ENCODE assay signal across 1 cellular context in genomic region chr1:32817159-32817814, GRCh38.
TF ChIP-seq lines count a peak whose summit lies in the region.

Gene S100PBP, plus strand, starts transcription at chr1:32817653. Its CDS starts 8,447 bp downstream, at chr1:32826100.
Gene YARS1, minus strand, starts transcription at chr1:32817358. Its CDS starts 114 bp downstream, at chr1:32817244.

TF ChIP-seq in HepG2, 621 proteins besides CTCF, POLR2A, EP300 and RAD21 (continued from another document and continues in another):
- TF ChIP-seq ZFP41 (CRISPR knock-in tag; IDR thresholded peaks at IDR 0.05; ENCODE audit: borderline replicate concordance), result no peak
- peak; percentile 82 for TF ChIP-seq PHF8 (CRISPR knock-in tag; IDR thresholded peaks at IDR 0.05)
- TF ChIP-seq, protein P1, sequence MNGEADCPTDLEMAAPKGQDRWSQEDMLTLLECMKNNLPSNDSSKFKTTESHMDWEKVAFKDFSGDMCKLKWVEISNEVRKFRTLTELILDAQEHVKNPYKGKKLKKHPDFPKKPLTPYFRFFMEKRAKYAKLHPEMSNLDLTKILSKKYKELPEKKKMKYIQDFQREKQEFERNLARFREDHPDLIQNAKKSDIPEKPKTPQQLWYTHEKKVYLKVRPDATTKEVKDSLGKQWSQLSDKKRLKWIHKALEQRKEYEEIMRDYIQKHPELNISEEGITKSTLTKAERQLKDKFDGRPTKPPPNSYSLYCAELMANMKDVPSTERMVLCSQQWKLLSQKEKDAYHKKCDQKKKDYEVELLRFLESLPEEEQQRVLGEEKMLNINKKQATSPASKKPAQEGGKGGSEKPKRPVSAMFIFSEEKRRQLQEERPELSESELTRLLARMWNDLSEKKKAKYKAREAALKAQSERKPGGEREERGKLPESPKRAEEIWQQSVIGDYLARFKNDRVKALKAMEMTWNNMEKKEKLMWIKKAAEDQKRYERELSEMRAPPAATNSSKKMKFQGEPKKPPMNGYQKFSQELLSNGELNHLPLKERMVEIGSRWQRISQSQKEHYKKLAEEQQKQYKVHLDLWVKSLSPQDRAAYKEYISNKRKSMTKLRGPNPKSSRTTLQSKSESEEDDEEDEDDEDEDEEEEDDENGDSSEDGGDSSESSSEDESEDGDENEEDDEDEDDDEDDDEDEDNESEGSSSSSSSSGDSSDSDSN (CRISPR knock-in tag; IDR thresholded peaks at IDR 0.05), result peak; percentile 84
- peak; percentile 82 for TF ChIP-seq ZFX (CRISPR knock-in tag; IDR thresholded peaks at IDR 0.05; ENCODE audit: low read depth)
- peak; percentile 76 for TF ChIP-seq RXRB (CRISPR knock-in tag; IDR thresholded peaks at IDR 0.05; ENCODE audit: borderline replicate concordance)
- peak; percentile 96 for TF ChIP-seq TMF1 (CRISPR knock-in tag; IDR thresholded peaks at IDR 0.05; ENCODE audit: low read depth)
- TF ChIP-seq, protein P2, sequence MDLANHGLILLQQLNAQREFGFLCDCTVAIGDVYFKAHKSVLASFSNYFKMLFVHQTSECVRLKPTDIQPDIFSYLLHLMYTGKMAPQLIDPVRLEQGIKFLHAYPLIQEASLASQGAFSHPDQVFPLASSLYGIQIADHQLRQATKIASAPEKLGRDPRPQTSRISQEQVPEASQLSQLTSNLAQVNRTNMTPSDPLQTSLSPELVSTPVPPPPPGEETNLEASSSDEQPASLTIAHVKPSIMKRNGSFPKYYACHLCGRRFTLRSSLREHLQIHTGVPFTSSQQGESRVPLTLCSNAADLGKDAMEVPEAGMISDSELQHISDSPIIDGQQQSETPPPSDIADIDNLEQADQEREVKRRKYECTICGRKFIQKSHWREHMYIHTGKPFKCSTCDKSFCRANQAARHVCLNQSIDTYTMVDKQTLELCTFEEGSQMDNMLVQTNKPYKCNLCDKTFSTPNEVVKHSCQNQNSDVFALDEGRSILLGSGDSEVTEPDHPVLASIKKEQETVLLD (CRISPR knock-in tag; IDR thresholded peaks at IDR 0.05; ENCODE audit: low read depth), result peak; percentile 84
- TF ChIP-seq ZNF749 (CRISPR knock-in tag; IDR thresholded peaks at IDR 0.05; ENCODE audit: borderline replicate concordance), result peak; percentile 93; the same call in 1 of the 2 replicates
- TF ChIP-seq ZNF816 (CRISPR knock-in tag; IDR thresholded peaks at IDR 0.05; ENCODE audit: borderline replicate concordance), result no peak
- peak; percentile 39; the same call in 1 of the 2 replicates for TF ChIP-seq ZFAT (CRISPR knock-in tag; conservative IDR thresholded peaks at IDR 0.05)
- TF ChIP-seq FIP1L1 (IDR thresholded peaks at IDR 0.05; ENCODE audit: borderline replicate concordance, insufficient read depth, low read depth, low read length), result peak; percentile 78; the same call in 1 of the 2 replicates
- no peak for TF ChIP-seq MZF1 (CRISPR knock-in tag; IDR thresholded peaks at IDR 0.05; ENCODE audit: borderline replicate concordance)
- peak; percentile 93 for TF ChIP-seq SAFB2 (CRISPR knock-in tag; IDR thresholded peaks at IDR 0.05; ENCODE audit: borderline replicate concordance, low read depth)
- TF ChIP-seq MAFK (conservative IDR thresholded peaks at IDR 0.05 in 1 of 2, IDR thresholded peaks at IDR 0.05 in 1 of 2; ENCODE audit: low read length in 2 of 2), result peak; percentile 13 to 51; a peak in 1 of 4 replicates
- TF ChIP-seq ZMYM3 (CRISPR knock-in tag; IDR thresholded peaks at IDR 0.05), result peak; percentile 91
- peak; percentile 99 for TF ChIP-seq SIN3A (IDR thresholded peaks at IDR 0.05; ENCODE audit: borderline replicate concordance, low read depth, low read length)
- TF ChIP-seq, protein P3, sequence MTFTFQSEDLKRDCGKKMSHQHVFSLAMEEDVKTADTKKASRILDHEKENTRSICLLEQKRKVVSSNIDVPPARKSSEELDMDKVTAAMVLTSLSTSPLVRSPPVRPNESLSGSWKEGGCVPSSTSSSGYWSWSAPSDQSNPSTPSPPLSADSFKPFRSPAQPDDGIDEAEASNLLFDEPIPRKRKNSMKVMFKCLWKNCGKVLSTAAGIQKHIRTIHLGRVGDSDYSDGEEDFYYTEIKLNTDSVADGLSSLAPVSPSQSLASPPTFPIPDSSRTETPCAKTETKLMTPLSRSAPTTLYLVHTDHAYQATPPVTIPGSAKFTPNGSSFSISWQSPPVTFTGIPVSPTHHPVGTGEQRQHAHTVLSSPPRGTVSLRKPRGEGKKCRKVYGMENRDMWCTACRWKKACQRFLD (CRISPR knock-in tag; IDR thresholded peaks at IDR 0.05; ENCODE audit: borderline replicate concordance), result no peak; the same call in 1 of the 2 replicates
- TF ChIP-seq SYNCRIP (IDR thresholded peaks at IDR 0.05; ENCODE audit: insufficient read depth, low read depth, low read length), result no peak
- TF ChIP-seq ISL2 (CRISPR knock-in tag; IDR thresholded peaks at IDR 0.05), result peak; percentile 88
- no peak; the same call in 1 of the 2 replicates for TF ChIP-seq ZNF460 (CRISPR knock-in tag; IDR thresholded peaks at IDR 0.05; ENCODE audit: borderline replicate concordance)
- TF ChIP-seq GTF2F1 (IDR thresholded peaks at IDR 0.05; ENCODE audit: low read length), result no peak
- TF ChIP-seq CCDC6 (CRISPR knock-in tag; IDR thresholded peaks at IDR 0.05), result peak; percentile 95
- TF ChIP-seq KLF12 (CRISPR knock-in tag; IDR thresholded peaks at IDR 0.05; ENCODE audit: borderline replicate concordance), result no peak
- TF ChIP-seq SMC3 (IDR thresholded peaks at IDR 0.05; ENCODE audit: low read length), result no peak
- peak; percentile 96 for TF ChIP-seq MEIS2 (CRISPR knock-in tag; IDR thresholded peaks at IDR 0.05)
- no peak for TF ChIP-seq JARID2 (CRISPR knock-in tag; IDR thresholded peaks at IDR 0.05; ENCODE audit: insufficient replicate concordance)
- no peak for TF ChIP-seq CHCHD3 (CRISPR knock-in tag; IDR thresholded peaks at IDR 0.05)
- TF ChIP-seq NONO (IDR thresholded peaks at IDR 0.05), result no peak
- peak; percentile 99 for TF ChIP-seq NONO (CRISPR knock-in tag; conservative IDR thresholded peaks at IDR 0.05)
- no peak for TF ChIP-seq GRHL1 (CRISPR knock-in tag; conservative IDR thresholded peaks at IDR 0.05)
- TF ChIP-seq POLR2AphosphoS5 (IDR thresholded peaks at IDR 0.05; ENCODE audit: low read depth, low read length), result peak; percentile 70
- TF ChIP-seq BHLHE40 (IDR thresholded peaks at IDR 0.05; ENCODE audit: low read length), result peak; percentile 99
- peak; percentile 52; the same call in 1 of the 2 replicates for TF ChIP-seq ZNF263 (CRISPR knock-in tag; IDR thresholded peaks at IDR 0.05)
- peak; percentile 54; the same call in 1 of the 2 replicates for TF ChIP-seq ZNF180 (CRISPR knock-in tag; IDR thresholded peaks at IDR 0.05; ENCODE audit: borderline replicate concordance, low read depth)
- TF ChIP-seq, protein P4, sequence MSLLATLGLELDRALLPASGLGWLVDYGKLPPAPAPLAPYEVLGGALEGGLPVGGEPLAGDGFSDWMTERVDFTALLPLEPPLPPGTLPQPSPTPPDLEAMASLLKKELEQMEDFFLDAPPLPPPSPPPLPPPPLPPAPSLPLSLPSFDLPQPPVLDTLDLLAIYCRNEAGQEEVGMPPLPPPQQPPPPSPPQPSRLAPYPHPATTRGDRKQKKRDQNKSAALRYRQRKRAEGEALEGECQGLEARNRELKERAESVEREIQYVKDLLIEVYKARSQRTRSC (CRISPR knock-in tag; IDR thresholded peaks at IDR 0.05; ENCODE audit: low read depth), result peak; percentile 90; the same call in 1 of the 2 replicates
- peak; percentile 98 for TF ChIP-seq SALL2 (CRISPR knock-in tag; IDR thresholded peaks at IDR 0.05)
- no peak for TF ChIP-seq SMARCC2 (IDR thresholded peaks at IDR 0.05)
- 0 out of 2 replicates have a peak, but pooled peaks have one; percentile 68 for TF ChIP-seq REL (CRISPR knock-in tag; conservative IDR thresholded peaks at IDR 0.05)
- TF ChIP-seq NFATC3 (CRISPR knock-in tag; IDR thresholded peaks at IDR 0.05), result peak; percentile 66; the same call in 1 of the 2 replicates
- no peak for TF ChIP-seq ADNP (CRISPR knock-in tag; IDR thresholded peaks at IDR 0.05)
- TF ChIP-seq SUZ12 (IDR thresholded peaks at IDR 0.05; ENCODE audit: low read depth, low read length), result no peak
- TF ChIP-seq SATB2 (CRISPR knock-in tag; IDR thresholded peaks at IDR 0.05), result no peak; the same call in 1 of the 2 replicates
- peak; percentile 76; the same call in 1 of the 2 replicates for TF ChIP-seq ZNF383 (CRISPR knock-in tag; IDR thresholded peaks at IDR 0.05; ENCODE audit: borderline replicate concordance)
- TF ChIP-seq, protein P5, sequence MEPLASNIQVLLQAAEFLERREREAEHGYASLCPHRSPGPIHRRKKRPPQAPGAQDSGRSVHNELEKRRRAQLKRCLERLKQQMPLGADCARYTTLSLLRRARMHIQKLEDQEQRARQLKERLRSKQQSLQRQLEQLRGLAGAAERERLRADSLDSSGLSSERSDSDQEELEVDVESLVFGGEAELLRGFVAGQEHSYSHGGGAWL (CRISPR knock-in tag; IDR thresholded peaks at IDR 0.05), result peak; percentile 96
- peak; percentile 72 for TF ChIP-seq ZNF772 (CRISPR knock-in tag; IDR thresholded peaks at IDR 0.05)
- TF ChIP-seq ZNF468 (CRISPR knock-in tag; IDR thresholded peaks at IDR 0.05), result peak; percentile 70; the same call in 1 of the 2 replicates
- TF ChIP-seq KLF6 (CRISPR knock-in tag; IDR thresholded peaks at IDR 0.05), result peak; percentile 95
- TF ChIP-seq, protein P6, sequence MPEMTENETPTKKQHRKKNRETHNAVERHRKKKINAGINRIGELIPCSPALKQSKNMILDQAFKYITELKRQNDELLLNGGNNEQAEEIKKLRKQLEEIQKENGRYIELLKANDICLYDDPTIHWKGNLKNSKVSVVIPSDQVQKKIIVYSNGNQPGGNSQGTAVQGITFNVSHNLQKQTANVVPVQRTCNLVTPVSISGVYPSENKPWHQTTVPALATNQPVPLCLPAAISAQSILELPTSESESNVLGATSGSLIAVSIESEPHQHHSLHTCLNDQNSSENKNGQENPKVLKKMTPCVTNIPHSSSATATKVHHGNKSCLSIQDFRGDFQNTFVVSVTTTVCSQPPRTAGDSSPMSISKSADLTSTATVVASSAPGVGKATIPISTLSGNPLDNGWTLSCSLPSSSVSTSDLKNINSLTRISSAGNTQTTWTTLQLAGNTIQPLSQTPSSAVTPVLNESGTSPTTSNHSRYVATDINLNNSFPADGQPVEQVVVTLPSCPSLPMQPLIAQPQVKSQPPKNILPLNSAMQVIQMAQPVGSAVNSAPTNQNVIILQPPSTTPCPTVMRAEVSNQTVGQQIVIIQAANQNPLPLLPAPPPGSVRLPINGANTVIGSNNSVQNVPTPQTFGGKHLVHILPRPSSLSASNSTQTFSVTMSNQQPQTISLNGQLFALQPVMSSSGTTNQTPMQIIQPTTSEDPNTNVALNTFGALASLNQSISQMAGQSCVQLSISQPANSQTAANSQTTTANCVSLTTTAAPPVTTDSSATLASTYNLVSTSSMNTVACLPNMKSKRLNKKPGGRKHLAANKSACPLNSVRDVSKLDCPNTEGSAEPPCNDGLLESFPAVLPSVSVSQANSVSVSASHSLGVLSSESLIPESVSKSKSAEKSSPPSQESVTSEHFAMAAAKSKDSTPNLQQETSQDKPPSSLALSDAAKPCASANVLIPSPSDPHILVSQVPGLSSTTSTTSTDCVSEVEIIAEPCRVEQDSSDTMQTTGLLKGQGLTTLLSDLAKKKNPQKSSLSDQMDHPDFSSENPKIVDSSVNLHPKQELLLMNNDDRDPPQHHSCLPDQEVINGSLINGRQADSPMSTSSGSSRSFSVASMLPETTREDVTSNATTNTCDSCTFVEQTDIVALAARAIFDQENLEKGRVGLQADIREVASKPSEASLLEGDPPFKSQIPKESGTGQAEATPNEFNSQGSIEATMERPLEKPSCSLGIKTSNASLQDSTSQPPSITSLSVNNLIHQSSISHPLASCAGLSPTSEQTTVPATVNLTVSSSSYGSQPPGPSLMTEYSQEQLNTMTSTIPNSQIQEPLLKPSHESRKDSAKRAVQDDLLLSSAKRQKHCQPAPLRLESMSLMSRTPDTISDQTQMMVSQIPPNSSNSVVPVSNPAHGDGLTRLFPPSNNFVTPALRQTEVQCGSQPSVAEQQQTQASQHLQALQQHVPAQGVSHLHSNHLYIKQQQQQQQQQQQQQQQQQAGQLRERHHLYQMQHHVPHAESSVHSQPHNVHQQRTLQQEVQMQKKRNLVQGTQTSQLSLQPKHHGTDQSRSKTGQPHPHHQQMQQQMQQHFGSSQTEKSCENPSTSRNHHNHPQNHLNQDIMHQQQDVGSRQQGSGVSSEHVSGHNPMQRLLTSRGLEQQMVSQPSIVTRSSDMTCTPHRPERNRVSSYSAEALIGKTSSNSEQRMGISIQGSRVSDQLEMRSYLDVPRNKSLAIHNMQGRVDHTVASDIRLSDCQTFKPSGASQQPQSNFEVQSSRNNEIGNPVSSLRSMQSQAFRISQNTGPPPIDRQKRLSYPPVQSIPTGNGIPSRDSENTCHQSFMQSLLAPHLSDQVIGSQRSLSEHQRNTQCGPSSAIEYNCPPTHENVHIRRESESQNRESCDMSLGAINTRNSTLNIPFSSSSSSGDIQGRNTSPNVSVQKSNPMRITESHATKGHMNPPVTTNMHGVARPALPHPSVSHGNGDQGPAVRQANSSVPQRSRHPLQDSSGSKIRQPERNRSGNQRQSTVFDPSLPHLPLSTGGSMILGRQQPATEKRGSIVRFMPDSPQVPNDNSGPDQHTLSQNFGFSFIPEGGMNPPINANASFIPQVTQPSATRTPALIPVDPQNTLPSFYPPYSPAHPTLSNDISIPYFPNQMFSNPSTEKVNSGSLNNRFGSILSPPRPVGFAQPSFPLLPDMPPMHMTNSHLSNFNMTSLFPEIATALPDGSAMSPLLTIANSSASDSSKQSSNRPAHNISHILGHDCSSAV (CRISPR knock-in tag; IDR thresholded peaks at IDR 0.05; ENCODE audit: borderline replicate concordance), result peak; percentile 94; the same call in 1 of the 2 replicates
- TF ChIP-seq TBX2 (CRISPR knock-in tag; IDR thresholded peaks at IDR 0.05; ENCODE audit: borderline replicate concordance), result peak; percentile 85
- peak; percentile 95 for TF ChIP-seq ZNF430 (CRISPR knock-in tag; IDR thresholded peaks at IDR 0.05)
- peak; percentile 35 for TF ChIP-seq ZNF275 (CRISPR knock-in tag; IDR thresholded peaks at IDR 0.05; ENCODE audit: borderline replicate concordance)
- no peak for TF ChIP-seq NR1H2 (CRISPR knock-in tag; IDR thresholded peaks at IDR 0.05; ENCODE audit: borderline replicate concordance, low read depth)
- no peak; the same call in 1 of the 2 replicates for TF ChIP-seq MYNN (CRISPR knock-in tag; IDR thresholded peaks at IDR 0.05; ENCODE audit: low read depth)
